Comparison of ENCODE assay signal across 30 cellular contexts in genomic region chr16:14652726-14653125, GRCh38. TPM values are rescaled to one million over a fixed set of nuclear protein-coding genes. Genes with fewer than 3 reads are reported as not detected.
"Had no signal": no experiment of that assay in that cellular context is flagged by ENCODE, and none has a peak within 500 bp of the region (broad histone marks: within the 10 kb centered on the region; RNA-seq: fewer than 3 reads in every experiment).

No MANE protein-coding gene starts in this region.

- DNase-seq: activated B cell treated with CpG ODN at 0.5 μM for 24 hours; activated CD4-positive, alpha-beta memory T cell treated with anti-CD3 and anti-CD28 coated beads for 36 hours; activated CD4-positive, alpha-beta T cell treated with anti-CD3 and anti-CD28 coated beads for 36 hours; activated CD8-positive, alpha-beta memory T cell treated with anti-CD3 and anti-CD28 coated beads, Interleukin-2, amount 10 ng/mL, durations not matched to agents 7 days and 5 days; activated effector memory CD4-positive, alpha-beta T cell treated with Interleukin-2 at 50 U/mL for 16 hours; activated naive CD4-positive, alpha-beta T cell treated with anti-CD3 and anti-CD28 coated beads, Interleukin-2, amount 10 ng/mL, durations not matched to agents 7 days and 5 days; activated T-cell treated with anti-CD3 and anti-CD28 coated beads for 4 hours; adrenal gland; brain microvascular endothelial cell; central memory CD4-positive, alpha-beta T cell; colonic mucosa; dorsolateral prefrontal cortex; effector memory CD8-positive, alpha-beta T cell; glutamatergic neuron; hippocampal formation; left ventricle myocardium inferior; mammary epithelial cell; occipital lobe; right lobe of liver; stimulated activated CD4-positive, alpha-beta T cell treated with anti-CD3 and anti-CD28 coated beads, Interleukin-2, amount 100 ng/mL, for 24 hours; testis had no signal

- H3K4me1 Mint-ChIP-seq: activated B cell treated with CpG ODN at 0.5 μM for 24 hours; activated CD8-positive, alpha-beta memory T cell treated with anti-CD3 and anti-CD28 coated beads, Interleukin-2, amount 10 ng/mL, durations not matched to agents 7 days and 5 days had no signal

- H3K27me3 ChIP-seq: adrenal gland, ascending aorta, brain microvascular endothelial cell, colonic mucosa, dorsolateral prefrontal cortex, esophagus muscularis mucosa, right lobe of liver, testis, vagina had no signal

- H3K9me3 Mint-ChIP-seq: activated B cell treated with CpG ODN at 0.5 μM for 24 hours; activated CD4-positive, alpha-beta memory T cell treated with anti-CD3 and anti-CD28 coated beads for 36 hours; activated naive CD4-positive, alpha-beta T cell treated with anti-CD3 and anti-CD28 coated beads, Interleukin-2, amount 10 ng/mL, durations not matched to agents 7 days and 5 days; effector memory CD8-positive, alpha-beta T cell; neural crest cell; stimulated activated effector memory CD8-positive, alpha-beta T cell treated with anti-CD3 and anti-CD28 coated beads, Interleukin-12 subunit alpha, Interleukin-12 subunit beta, amount 100 ng/mL, for 72 hours; T-helper 1 cell treated with Interleukin-12 subunit alpha and Interleukin-12 subunit beta and Interleukin-4 antibody, amounts not matched to agents 30 μg/mL and 1 μg/mL, for 36 hours; type B pancreatic cell had no signal

- H3K27me3 Mint-ChIP-seq: activated B cell treated with CpG ODN at 0.5 μM for 24 hours; activated CD4-positive, alpha-beta memory T cell treated with anti-CD3 and anti-CD28 coated beads for 36 hours; activated CD4-positive, alpha-beta T cell treated with anti-CD3 and anti-CD28 coated beads for 36 hours; activated CD8-positive, alpha-beta memory T cell treated with anti-CD3 and anti-CD28 coated beads, Interleukin-2, amount 10 ng/mL, durations not matched to agents 7 days and 5 days; activated naive CD4-positive, alpha-beta T cell treated with anti-CD3 and anti-CD28 coated beads, Interleukin-2, amount 10 ng/mL, durations not matched to agents 7 days and 5 days; effector memory CD8-positive, alpha-beta T cell; type B pancreatic cell had no signal

- H3K9me3 ChIP-seq: adrenal gland, ascending aorta, colonic mucosa, esophagus muscularis mucosa, left ventricle myocardium inferior, right lobe of liver, testis, vagina had no signal

- H3K27ac Mint-ChIP-seq: activated B cell treated with CpG ODN at 0.5 μM for 24 hours; activated CD4-positive, alpha-beta memory T cell treated with anti-CD3 and anti-CD28 coated beads for 36 hours; activated CD4-positive, alpha-beta T cell treated with anti-CD3 and anti-CD28 coated beads for 36 hours; activated CD8-positive, alpha-beta memory T cell treated with anti-CD3 and anti-CD28 coated beads, Interleukin-2, amount 10 ng/mL, durations not matched to agents 7 days and 5 days; activated naive CD4-positive, alpha-beta T cell treated with anti-CD3 and anti-CD28 coated beads, Interleukin-2, amount 10 ng/mL, durations not matched to agents 7 days and 5 days; effector memory CD8-positive, alpha-beta T cell; stimulated activated effector memory CD8-positive, alpha-beta T cell treated with anti-CD3 and anti-CD28 coated beads, Interleukin-12 subunit alpha, Interleukin-12 subunit beta, amount 100 ng/mL, for 72 hours; T-helper 1 cell treated with Interleukin-12 subunit alpha and Interleukin-12 subunit beta and Interleukin-4 antibody, amounts not matched to agents 30 μg/mL and 1 μg/mL, for 36 hours; type B pancreatic cell had no signal

- ATAC-seq: activated CD4-positive, alpha-beta T cell treated with anti-CD3 and anti-CD28 coated beads for 36 hours; activated CD8-positive, alpha-beta memory T cell treated with anti-CD3 and anti-CD28 coated beads, Interleukin-2, amount 10 ng/mL, durations not matched to agents 7 days and 5 days; effector memory CD8-positive, alpha-beta T cell; right lobe of liver; stimulated activated effector memory CD8-positive, alpha-beta T cell treated with anti-CD3 and anti-CD28 coated beads, Interleukin-12 subunit alpha, Interleukin-12 subunit beta, amount 100 ng/mL, for 72 hours had no signal

- H3K4me1 ChIP-seq: adrenal gland, ascending aorta, esophagus muscularis mucosa, left ventricle myocardium inferior, right lobe of liver, testis, vagina had no signal

- H3K4me3 Mint-ChIP-seq: activated B cell treated with CpG ODN at 0.5 μM for 24 hours; activated CD4-positive, alpha-beta memory T cell treated with anti-CD3 and anti-CD28 coated beads for 36 hours; activated CD4-positive, alpha-beta T cell treated with anti-CD3 and anti-CD28 coated beads for 36 hours; activated CD8-positive, alpha-beta memory T cell treated with anti-CD3 and anti-CD28 coated beads, Interleukin-2, amount 10 ng/mL, durations not matched to agents 7 days and 5 days; activated naive CD4-positive, alpha-beta T cell treated with anti-CD3 and anti-CD28 coated beads, Interleukin-2, amount 10 ng/mL, durations not matched to agents 7 days and 5 days; effector memory CD8-positive, alpha-beta T cell; neural crest cell; stimulated activated effector memory CD8-positive, alpha-beta T cell treated with anti-CD3 and anti-CD28 coated beads, Interleukin-12 subunit alpha, Interleukin-12 subunit beta, amount 100 ng/mL, for 72 hours; T-helper 1 cell treated with Interleukin-12 subunit alpha and Interleukin-12 subunit beta and Interleukin-4 antibody, amounts not matched to agents 30 μg/mL and 1 μg/mL, for 36 hours; type B pancreatic cell had no signal

- H3K27ac ChIP-seq: adrenal gland, ascending aorta, brain microvascular endothelial cell, colonic mucosa, dorsolateral prefrontal cortex, esophagus muscularis mucosa, left ventricle myocardium inferior, right lobe of liver, skin epidermis, testis, vagina had no signal

RNA-seq across cellular contexts. Expression of gene PLA2G10, which starts 41.4 kb away (rescaled TPM):
- total RNA-seq: activated B cell treated with CpG ODN at 0.5 μM for 24 hours; activated CD4-positive, alpha-beta memory T cell treated with anti-CD3 and anti-CD28 coated beads for 36 hours; activated CD4-positive, alpha-beta T cell treated with anti-CD3 and anti-CD28 coated beads for 36 hours; activated CD8-positive, alpha-beta memory T cell treated with anti-CD3 and anti-CD28 coated beads, Interleukin-2, amount 10 ng/mL, durations not matched to agents 7 days and 5 days; adrenal gland; ascending aorta; esophagus muscularis mucosa; frontal cortex; left ventricle myocardium inferior; neural crest cell; occipital lobe; right lobe of liver; vagina had no signal

RNA-seq across cellular contexts. Expression of gene NPIPA3, which starts 50.5 kb away (rescaled TPM):
- total RNA-seq: ascending aorta, vagina had no signal
